9 cellular contexts compared by ENCODE assay signal in the genomic region with DNA sequence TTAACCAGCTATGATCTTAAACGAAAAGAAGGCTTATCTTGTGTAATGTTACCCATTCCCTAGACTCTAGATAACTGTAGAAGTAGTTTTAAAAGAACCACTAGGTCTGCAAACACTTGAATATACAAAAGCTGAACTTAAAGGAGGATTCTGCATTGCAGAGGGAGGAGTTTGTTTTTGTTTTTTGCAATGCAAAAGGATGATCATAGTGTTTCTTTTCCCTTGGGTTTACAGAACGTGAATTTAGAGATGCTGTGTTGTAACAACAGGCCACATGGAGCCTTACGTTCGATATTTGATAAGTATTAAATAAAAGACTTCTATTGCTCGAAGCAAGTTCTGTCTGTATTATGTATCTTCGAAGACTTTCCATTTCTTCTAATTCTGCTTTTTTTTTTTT.
A peak's percentile ranks its signal among the peaks of the same experiment; 100 is the strongest.
DNase-seq lines count a peak whose midpoint lies in the region; ATAC-seq and TF ChIP-seq lines count a peak whose summit lies in the region.
"Had no signal": no experiment of that assay in that cellular context is flagged by ENCODE, and none has a peak within 500 bp of the region (broad histone marks: within the 10 kb centered on the region; RNA-seq: fewer than 3 reads in every experiment).

No MANE protein-coding gene starts in this region.

- H3K36me3 ChIP-seq in BE2C (no peaks in the 10 kb centered on the region; the same call in 1 of the 2 replicates), mammary epithelial cell (ENCODE audit: insufficient read depth, low read length) (peaks cover 5% of the 10 kb centered on the region), muscle layer of colon (ENCODE audit: insufficient read depth, low read length) (no peaks in the 10 kb centered on the region)

- H3K9me3 Mint-ChIP-seq in IgD-negative memory B cell = no peaks in the 10 kb centered on the region

- H3K9ac ChIP-seq in mammary epithelial cell (ENCODE audit: insufficient read depth, low read length) (peak overlapping the region; percentile 72), muscle layer of colon (ENCODE audit: low read length) (no peak overlapping the region)

- H3K27me3 Mint-ChIP-seq in IgD-negative memory B cell = no peaks in the 10 kb centered on the region

- peak overlapping the region; percentile 77 to 92 (median 90) for H3K4me3 Mint-ChIP-seq in IgD-negative memory B cell

- intact Hi-C loops in mammary epithelial cell (cut with micrococcal nuclease) = loop anchor here (10.0 kb wide), 2 partner anchors 152 to 372 kb away; a partner anchor contains a TSS

- no peak for DNase-seq in BE2C
- DNase-seq in mammary epithelial cell = no peak
- no peak for DNase-seq in activated CD4-positive, CD25-positive, alpha-beta regulatory T cell (lab: John Stamatoyannopoulos, UW)
- DNase-seq in ACHN = no peak
- DNase-seq: NCI-H510A had no signal

- WGBS in mammary epithelial cell (ENCODE audit: low coverage, missing lambda C conversion rate) = 72% methylated on average over 6 of the region's 6 CpGs

- H2AFZ ChIP-seq in mammary epithelial cell (ENCODE audit: low read depth, low read length) = no peak overlapping the region

- no peaks in the 10 kb centered on the region for H3K9me3 ChIP-seq in BE2C
- H3K9me3 ChIP-seq in mammary epithelial cell (replicated peaks; ENCODE audit: insufficient read depth, low read length) = no peaks in the 10 kb centered on the region
- H3K9me3 ChIP-seq in muscle layer of colon (ENCODE audit: low read length) = no peaks in the 10 kb centered on the region

- TF ChIP-seq CTCF in BE2C (IDR thresholded peaks at IDR 0.05; ENCODE audit: low read depth, low read length) (no peak), mammary epithelial cell (conservative IDR thresholded peaks at IDR 0.05 in 1 of 2, IDR thresholded peaks at IDR 0.05 in 1 of 2; ENCODE audit: extremely low read depth in 1 of 2, insufficient read depth in 1 of 2, low read depth in 1 of 2, low read length in 2 of 2) (no peak)

- no peak for ATAC-seq in GM21825 (IDR thresholded peaks at IDR 0.05; ENCODE audit: unreplicated experiment)
- ATAC-seq in HG03354 (IDR thresholded peaks at IDR 0.05; ENCODE audit: poor library complexity, severe bottlenecking, unreplicated experiment) = no peak

- H3K4me2 ChIP-seq in mammary epithelial cell (ENCODE audit: insufficient read depth, low read depth, low read length) = peak overlapping the region; percentile 95

- BruUV-seq in mammary epithelial cell (replicated peaks; lab: Mats Ljungman, UMichigan) = no TSS peak

- dilution Hi-C loops in mammary epithelial cell (cut with HindIII; ENCODE audit: low sequenced_read_pairs) = no loop called here

- peaks cover 15 to 51% (median 29%) of the 10 kb centered on the region in 3 donors for H3K4me1 Mint-ChIP-seq in IgD-negative memory B cell

- H3K79me2 ChIP-seq in mammary epithelial cell (ENCODE audit: insufficient read depth, low read length) = peaks cover 59% of the 10 kb centered on the region

- H3K4me3 ChIP-seq in BE2C (ENCODE audit: low read depth, low read length) = peak overlapping the region; percentile 82
- H3K4me3 ChIP-seq in mammary epithelial cell (replicated peaks in 1 of 3; ENCODE audit: insufficient read depth in 1 of 3, low read depth in 2 of 3, low read length in 3 of 3) = peak overlapping the region; percentile 83 to 96 (median 89)
- H3K4me3 ChIP-seq in muscle layer of colon (ENCODE audit: low read depth in 1 of 2, low read length in 2 of 2) = peak overlapping the region in 1 of 2 donors; percentile 59

- in situ Hi-C loops in mammary epithelial cell (cut with MboI; ENCODE audit: low sequenced_read_pairs in 2 of 2) (no loop called here), ACHN (cut with HindIII; ENCODE audit: low pct_ligation_motif_present, low pct_unique_long_range_greater_than_20kb, low sequenced_read_pairs) (no loop called here)

- no peaks in the 10 kb centered on the region for H4K20me1 ChIP-seq in mammary epithelial cell (ENCODE audit: insufficient read depth, low read length)

- H3K27me3 ChIP-seq in BE2C = no peaks in the 10 kb centered on the region
- no peaks in the 10 kb centered on the region for H3K27me3 ChIP-seq in mammary epithelial cell (ENCODE audit: insufficient read depth, low read length)
- H3K27me3 ChIP-seq in muscle layer of colon (ENCODE audit: control insufficient read depth in 1 of 2, insufficient read depth in 2 of 2, low read length in 2 of 2) = no peaks in the 10 kb centered on the region

- H3K4me1 ChIP-seq in BE2C (no peaks in the 10 kb centered on the region), mammary epithelial cell (ENCODE audit: insufficient read depth, low read length) (peaks cover 15% of the 10 kb centered on the region), muscle layer of colon (ENCODE audit: insufficient read depth, low read length) (peaks cover 17% of the 10 kb centered on the region)

- CTCF ChIA-PET in mammary epithelial cell (lab: Charles Lee; ENCODE audit: low non-redundant PET) = no interaction called here

- peak overlapping the region in 1 of 3 donors; percentile 90 for H3K27ac Mint-ChIP-seq in IgD-negative memory B cell

- H3K27ac ChIP-seq in mammary epithelial cell (ENCODE audit: insufficient read depth, low read depth, low read length) = peak overlapping the region; percentile 76
- H3K27ac ChIP-seq in muscle layer of colon (ENCODE audit: low read depth, low read length) = peak overlapping the region; percentile 27

- peaks cover 1% of the 10 kb centered on the region for H3K36me3 Mint-ChIP-seq in IgD-negative memory B cell
